ENCODE assay signal across 12 cellular contexts in genomic region chr5:79621056-79621455, GRCh38. TPM values are rescaled to one million over a fixed set of nuclear protein-coding genes. Genes with fewer than 3 reads are reported as not detected.
DNase-seq lines count a peak whose midpoint lies in the region; ATAC-seq, FAIRE-seq and TF ChIP-seq lines count a peak whose summit lies in the region.
"Had no signal": no experiment of that assay in that cellular context is flagged by ENCODE, and none has a peak within 500 bp of the region (broad histone marks: within the 10 kb centered on the region; RNA-seq: fewer than 3 reads in every experiment).

No MANE protein-coding gene starts in this region.

- no peak overlapping the region for H3K27ac ChIP-seq in HCT116 (ENCODE audit: low read depth, low read length)
- H3K27ac ChIP-seq: skin epidermis had no signal

- H3K4me3 ChIP-seq in HCT116 (replicated peaks in 1 of 2; ENCODE audit: low read depth in 1 of 2, low read length in 2 of 2) (no peak overlapping the region), astrocyte of the cerebellum (ENCODE audit: low read depth, low read length) (no peak overlapping the region), H7 (ENCODE audit: insufficient read depth, low read depth, low read length) (no peak overlapping the region)
- H3K4me3 ChIP-seq: skin epidermis had no signal

- no peak overlapping the region for H2AFZ ChIP-seq in HCT116 (ENCODE audit: low read depth, low read length, poor library complexity, severe bottlenecking)

- peaks cover 35 to 50% of the 10 kb centered on the region in 2 experiments for H3K36me3 ChIP-seq in HCT116 (ENCODE audit: control insufficient read depth in 1 of 2, insufficient read depth in 2 of 2, low read length in 2 of 2)
- H3K36me3 ChIP-seq in H7 (replicated peaks; ENCODE audit: control insufficient read depth, insufficient read depth, low read length) = peaks cover 8% of the 10 kb centered on the region

- H4K20me1 ChIP-seq in HCT116 (ENCODE audit: insufficient read depth) = no peaks in the 10 kb centered on the region

- in situ Hi-C loops in astrocyte of the cerebellum (cut with HindIII; ENCODE audit: low sequenced_read_pairs) = no loop called here

- no peaks in the 10 kb centered on the region for H3K9me2 ChIP-seq in HCT116 (ENCODE audit: insufficient read depth)

- no peaks in the 10 kb centered on the region for H3K4me1 ChIP-seq in HCT116 (ENCODE audit: control insufficient read depth in 1 of 2, insufficient read depth in 2 of 2, low read length in 2 of 2)

- no peak overlapping the region for H3K9ac ChIP-seq in HCT116 (ENCODE audit: low read length)

- no peak for TF ChIP-seq CTCF in HCT116 (IDR thresholded peaks at IDR 0.05 in 2 of 3, conservative IDR thresholded peaks at IDR 0.05 in 1 of 3; ENCODE audit: borderline replicate concordance in 1 of 3, insufficient read depth in 1 of 3, low read depth in 2 of 3, low read length in 2 of 3)
- no peak for TF ChIP-seq CTCF in astrocyte of the cerebellum (IDR thresholded peaks at IDR 0.05; ENCODE audit: low read depth, low read length, missing control alignments)

- peaks cover 10 to 13% of the 10 kb centered on the region in 2 experiments; a peak in 2 of 4 replicates for H3K9me3 ChIP-seq in HCT116 (ENCODE audit: control insufficient read depth in 1 of 2, insufficient read depth in 1 of 2, low read depth in 1 of 2, low read length in 2 of 2)

- no peak overlapping the region for H3K4me2 ChIP-seq in HCT116 (ENCODE audit: low read length)

- H3K27me3 ChIP-seq in HCT116 (ENCODE audit: insufficient read depth, low read length) (no peaks in the 10 kb centered on the region), H7 (ENCODE audit: control insufficient read depth, insufficient read depth, low read length) (no peaks in the 10 kb centered on the region)

- H3K79me2 ChIP-seq in HCT116 (ENCODE audit: insufficient read depth, low read length) = peaks cover 81% of the 10 kb centered on the region

- CTCF ChIA-PET in HCT116 (lab: Charles Lee) = no interaction called here

- RAD21 ChIA-PET in HCT116 (lab: Charles Lee; ENCODE audit: low non-redundant PET in 1 of 2, low total read pairs in 2 of 2, uncharacterized antibody in 2 of 2, unreplicated experiment in 2 of 2) = no interaction called here

- POLR2A ChIA-PET in HCT116 (lab: Charles Lee) = no interaction called here

- BruUV-seq in HCT116 (replicated peaks; lab: Mats Ljungman, UMichigan) = no TSS peak

- intact Hi-C loops in HCT116 (cut with micrococcal nuclease) = no loop called here

- ATAC-seq in HCT116 = no peak
- no peak for ATAC-seq in HG02642 (IDR thresholded peaks at IDR 0.05; ENCODE audit: poor library complexity, unreplicated experiment)

- TF ChIP-seq RAD21 in HCT116 (IDR thresholded peaks at IDR 0.05; ENCODE audit: low read depth) = no peak

- FAIRE-seq in islet of Langerhans (lab: Jason Lieb, UNC) = peak; percentile 47

- TF ChIP-seq POLR2A in HCT116 (IDR thresholded peaks at IDR 0.05; ENCODE audit: borderline replicate concordance, extremely low read depth, insufficient read depth, insufficient read length) = no peak

- DNase-seq in A172 (ENCODE audit: low spot score) = peak; percentile 64
- DNase-seq in HCT116 (ENCODE audit: low read depth, low spot score) = no peak
- peak; percentile 5 for DNase-seq in astrocyte of the cerebellum (ENCODE audit: low read depth)
- no peak for DNase-seq in H7
- DNase-seq in NCI-H2029 treated with DMSO at 0.1 percent for 48 hours (lab: John Stamatoyannopoulos, UW) = no peak
- no peak for DNase-seq in NCI-H82 (lab: John Stamatoyannopoulos, UW)
- DNase-seq: MM.1S, NCI-H2227 treated with DMSO at 0.1 percent for 48 hours, RPMI8226 had no signal

TF ChIP-seq in HCT116, 20 proteins besides CTCF, POLR2A, EP300 and RAD21:
- TF ChIP-seq FOSL1 (IDR thresholded peaks at IDR 0.05; ENCODE audit: low read depth) (peak; percentile 8; the same call in 1 of the 2 replicates), REST (IDR thresholded peaks at IDR 0.05; ENCODE audit: low read depth) (no peak), ELF1 (IDR thresholded peaks at IDR 0.05; ENCODE audit: borderline replicate concordance, low read depth) (no peak), CEBPB (IDR thresholded peaks at IDR 0.05; ENCODE audit: low read depth) (no peak)

RNA-seq across cellular contexts. Expression of gene TENT2, which starts 8.8 kb away (rescaled TPM):
- 52.8 and 53.9 TPM in 2 replicates for total RNA-seq in A172 (2014; rRNA removed; shearing (Covaris generic))
- 49.6 TPM for total RNA-seq in HCT116 (2021; ENCODE audit: unreplicated experiment)
- polyA plus RNA-seq in HCT116 (2012) = 20.0 and 23.1 TPM in 2 replicates
- 24.8 and 39.3 TPM in 2 replicates for total RNA-seq in H7 (2014; rRNA removed; shearing (Covaris generic))

Comparison
In these comparisons a context has a peak if more than half of its experiments do, and no peak if none do; other contexts are left out.
1. DNase-seq: peak in A172 (single experiment) and astrocyte of the cerebellum (single experiment); none in HCT116 (single experiment), H7 (single experiment), NCI-H2029 treated with DMSO at 0.1 percent for 48 hours (single experiment) and NCI-H82 (single experiment).